Comparison of ENCODE assay signal across 20 cellular contexts in the genomic region with DNA sequence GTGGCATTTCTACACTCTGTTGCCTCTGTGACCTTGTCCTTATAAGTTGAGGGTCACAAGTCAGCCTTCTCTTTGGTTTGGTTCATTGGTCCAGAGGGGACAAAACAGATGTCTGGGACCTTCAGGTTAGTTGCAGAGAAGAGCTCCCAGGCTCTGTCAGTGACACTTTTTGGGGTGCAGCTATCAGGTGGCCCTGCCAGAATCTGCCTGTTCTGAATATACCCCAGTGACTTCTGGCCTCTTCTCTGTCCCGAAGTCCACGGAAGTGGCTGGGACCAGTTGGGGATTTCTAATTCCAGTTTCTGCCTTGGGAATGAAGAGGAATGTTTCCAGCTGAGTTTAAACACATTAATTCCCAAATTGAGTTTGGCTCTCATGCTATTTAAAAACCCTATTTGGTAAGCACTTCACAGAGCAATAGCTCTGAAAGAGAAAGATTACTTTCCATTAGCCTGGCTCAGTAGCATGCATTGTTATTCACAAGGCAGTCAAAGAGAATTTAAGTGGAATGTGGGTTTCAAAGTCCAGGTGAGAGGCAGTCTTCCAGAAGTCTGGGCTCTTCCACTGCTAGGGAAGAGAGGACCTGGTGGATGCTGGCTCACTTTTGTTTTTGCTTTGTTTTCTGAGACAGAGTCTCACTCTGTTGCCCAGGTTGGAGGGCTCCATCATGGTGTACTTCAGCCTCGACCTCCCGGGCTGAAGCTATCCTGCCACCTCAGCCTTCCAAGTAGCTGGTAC.
"Had no signal": no experiment of that assay in that cellular context is flagged by ENCODE, and none has a peak within 500 bp of the region (broad histone marks: within the 10 kb centered on the region; RNA-seq: fewer than 3 reads in every experiment).

No MANE protein-coding gene starts in this region.

- DNase-seq: activated CD4-positive, alpha-beta memory T cell treated with anti-CD3 and anti-CD28 coated beads, Interleukin-2, amount 10 ng/mL, durations not matched to agents 7 days and 5 days; activated CD4-positive, alpha-beta T cell treated with anti-CD3 and anti-CD28 coated beads for 48 hours; activated CD4-positive, CD25-positive, alpha-beta regulatory T cell; activated CD8-positive, alpha-beta memory T cell treated with anti-CD3 and anti-CD28 coated beads, Interleukin-2, amount 10 ng/mL, durations not matched to agents 7 days and 5 days; dermis blood vessel endothelial cell; effector memory CD8-positive, alpha-beta T cell; foreskin fibroblast; hippocampal formation; left colon; lower lobe of right lung; nucleus accumbens; retina; spleen; stimulated activated naive CD4-positive, alpha-beta T cell treated with Interleukin-2 at 50 U/mL for 16 hours; T-helper 1 cell; T-helper 9 cell; thyroid gland had no signal

- H3K27me3 ChIP-seq: cardiac muscle cell, spleen, thyroid gland had no signal

- ATAC-seq: activated CD8-positive, alpha-beta memory T cell treated with anti-CD3 and anti-CD28 coated beads, Interleukin-2, amount 10 ng/mL, durations not matched to agents 7 days and 5 days; effector memory CD8-positive, alpha-beta T cell; left colon; lower lobe of right lung; natural killer cell treated with Interleukin-12 subunit alpha and Interleukin-12 subunit beta and Interleukin-15 and Interleukin-18, amount 100 ng/mL, for 72 hours had no signal

- H3K9me3 ChIP-seq: thyroid gland had no signal

- FAIRE-seq: islet of Langerhans had no signal

- H3K4me1 ChIP-seq: lower lobe of right lung, spleen, thyroid gland had no signal

- H3K27ac ChIP-seq: cardiac muscle cell, lower lobe of right lung, spleen, thyroid gland had no signal

- H3K36me3 ChIP-seq: cardiac muscle cell, lower lobe of right lung, spleen, thyroid gland had no signal

- H3K4me3 ChIP-seq: cardiac muscle cell, lower lobe of right lung, spleen, thyroid gland had no signal
